ENCODE assay signal across 15 cellular contexts in the genomic region with DNA sequence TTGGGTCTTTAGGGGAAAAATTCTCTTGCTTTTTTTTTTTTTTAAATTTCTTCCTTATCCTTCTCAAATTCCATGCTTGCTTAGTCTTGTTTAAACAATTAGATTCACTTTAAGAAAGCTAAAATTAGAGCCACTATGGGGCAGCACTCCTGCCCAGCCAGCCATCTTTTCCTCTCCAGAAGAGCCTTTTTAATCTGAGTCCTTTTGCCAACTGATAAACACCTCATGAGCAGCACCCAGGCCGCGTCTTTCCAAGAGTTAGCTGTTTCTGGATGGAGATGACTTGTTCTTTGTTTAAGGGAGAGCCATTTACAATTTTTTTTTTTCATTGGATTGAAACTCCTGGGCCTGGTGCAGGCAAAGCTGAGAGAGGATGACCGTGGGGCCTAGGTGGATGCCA. TPM values are rescaled to one million over a fixed set of nuclear protein-coding genes. Genes with fewer than 3 reads are reported as not detected.
DNase-seq lines count a peak whose midpoint lies in the region; ATAC-seq, FAIRE-seq and TF ChIP-seq lines count a peak whose summit lies in the region.
"Had no signal": no experiment of that assay in that cellular context is flagged by ENCODE, and none has a peak within 500 bp of the region (broad histone marks: within the 10 kb centered on the region; RNA-seq: fewer than 3 reads in every experiment).

No MANE protein-coding gene starts in this region.

- DNase-seq in A673 (ENCODE audit: low spot score), result peak; percentile 18
- peak; percentile 10 for DNase-seq in ELR (ENCODE audit: low read depth)
- peak; percentile 33 for DNase-seq in bronchial epithelial cell (ENCODE audit: low read depth)
- DNase-seq in left ventricle myocardium superior, result peak; percentile 45
- DNase-seq in GDM1 (lab: John Stamatoyannopoulos, UW), result no peak
- DNase-seq in activated gamma-delta T cell (lab: John Stamatoyannopoulos, UW), result no peak
- DNase-seq in upper lobe of right lung, result no peak
- DNase-seq: C1 segment of cervical spinal cord, EL, foreskin melanocyte, NCI-H2227 treated with DMSO at 0.1 percent for 48 hours, tibial artery had no signal

- FAIRE-seq in bronchial epithelial cell (lab: Jason Lieb, UNC), result no peak
- FAIRE-seq: GM12892 had no signal

- CTCF ChIA-PET in A673 (lab: Charles Lee), result interaction anchor here (0.9 kb wide), 1 partner anchor 453 kb away, joined by 3 read pairs; no protein-coding TSS in a partner anchor

- H3K27me3 ChIP-seq in A673 (replicated peaks; ENCODE audit: insufficient read depth, low read depth, low read length, poor library complexity) (peaks cover 4% of the 10 kb centered on the region), bronchial epithelial cell (ENCODE audit: control insufficient read depth, insufficient read depth, low read length) (no peaks in the 10 kb centered on the region), upper lobe of right lung (peaks cover 18% of the 10 kb centered on the region)
- H3K27me3 ChIP-seq: tibial artery had no signal

- no peaks in the 10 kb centered on the region for H3K4me1 ChIP-seq in A673 (ENCODE audit: insufficient read depth, low read length, poor library complexity, severe bottlenecking)
- no peaks in the 10 kb centered on the region for H3K4me1 ChIP-seq in upper lobe of right lung
- H3K4me1 ChIP-seq: prostate gland had no signal

- H3K4me3 ChIP-seq in A673 (ENCODE audit: low read depth, low read length, poor library complexity, severe bottlenecking), result no peak overlapping the region
- H3K4me3 ChIP-seq in bronchial epithelial cell (ENCODE audit: low read depth, low read length), result no peak overlapping the region
- no peak overlapping the region for H3K4me3 ChIP-seq in upper lobe of right lung
- H3K4me3 ChIP-seq: prostate gland, tibial artery had no signal

- no peak overlapping the region for H3K27ac ChIP-seq in A673 (ENCODE audit: low read depth, low read length, poor library complexity, severe bottlenecking)
- no peak overlapping the region for H3K27ac ChIP-seq in upper lobe of right lung
- H3K27ac ChIP-seq: prostate gland, tibial artery had no signal

- H3K9me3 ChIP-seq in A673 (ENCODE audit: low read depth, low read length, poor library complexity, severe bottlenecking) (no peaks in the 10 kb centered on the region), upper lobe of right lung (no peaks in the 10 kb centered on the region)
- H3K9me3 ChIP-seq: prostate gland, tibial artery had no signal

- BruUV-seq in A673 (replicated peaks; lab: Mats Ljungman, UMichigan), result no TSS peak

- peak; percentile 70 for ATAC-seq in left ventricle myocardium superior
- no peak for ATAC-seq in GM19035 (IDR thresholded peaks at IDR 0.05; ENCODE audit: unreplicated experiment)
- no peak for ATAC-seq in upper lobe of right lung

- POLR2A ChIA-PET in A673 (lab: Charles Lee; ENCODE audit: low non-redundant PET), result no interaction called here

- TF ChIP-seq CTCF in A673 (conservative IDR thresholded peaks at IDR 0.05; ENCODE audit: low read depth, low read length), result peak; percentile 43; the same call in 1 of the 2 replicates
- peak; percentile 11 for TF ChIP-seq CTCF in bronchial epithelial cell (IDR thresholded peaks at IDR 0.05; ENCODE audit: insufficient read depth, low read length, severe bottlenecking)
- no peak for TF ChIP-seq CTCF in upper lobe of right lung (IDR thresholded peaks at IDR 0.05)

- intact Hi-C loops in A673 (cut with micrococcal nuclease; ENCODE audit: unreplicated experiment) (no loop called here), left ventricle myocardium superior (cut with micrococcal nuclease) (no loop called here), upper lobe of right lung (cut with DNase I) (no loop called here)

- H3K36me3 ChIP-seq in A673 (ENCODE audit: insufficient read depth, low read length, poor library complexity, severe bottlenecking), result no peaks in the 10 kb centered on the region
- H3K36me3 ChIP-seq in bronchial epithelial cell (ENCODE audit: control insufficient read depth, insufficient read depth, low read length), result no peaks in the 10 kb centered on the region
- H3K36me3 ChIP-seq in upper lobe of right lung, result no peaks in the 10 kb centered on the region
- H3K36me3 ChIP-seq: prostate gland, tibial artery had no signal

RNA-seq across cellular contexts. Expression of gene TSPAN2, which starts 53.3 kb away (rescaled TPM):
- total RNA-seq in A673 (2021) (1.9 and 2.8 TPM in 2 replicates), bronchial epithelial cell (0.13 and 0.26 TPM in 2 replicates), left ventricle myocardium superior (6.2 TPM), upper lobe of right lung (6.1 TPM)

Comparison
In these comparisons a context has a peak if more than half of its experiments do, and no peak if none do; other contexts are left out.
1. DNase-seq: peak in A673 (single experiment), ELR (single experiment), bronchial epithelial cell (single experiment) and left ventricle myocardium superior (single experiment); none in GDM1 (single experiment), activated gamma-delta T cell (single experiment) and upper lobe of right lung (single experiment).